1 cellular context compared by ENCODE assay signal in genomic region chr12:47271800-47272230, GRCh38.
TF ChIP-seq lines count a peak whose summit lies in the region.

No MANE protein-coding gene starts in this region.

TF ChIP-seq in K562, 482 proteins besides CTCF, POLR2A, EP300 and RAD21 (continued from another document and continues in another):
- TF ChIP-seq ZEB2 (IDR thresholded peaks at IDR 0.05) (no peak), NCOA4 (IDR thresholded peaks at IDR 0.05; ENCODE audit: partially characterized antibody) (no peak), ZZZ3 (IDR thresholded peaks at IDR 0.05) (no peak), GTF2B (IDR thresholded peaks at IDR 0.05; ENCODE audit: extremely low read depth, insufficient read length) (no peak), ZHX1 (conservative IDR thresholded peaks at IDR 0.05; ENCODE audit: low read length) (no peak), ZNF134 (CRISPR knock-in tag; conservative IDR thresholded peaks at IDR 0.05) (no peak), ELF2 (CRISPR knock-in tag; IDR thresholded peaks at IDR 0.05) (no peak), DPF2 (IDR thresholded peaks at IDR 0.05) (no peak), CGGBP1 (CRISPR knock-in tag; IDR thresholded peaks at IDR 0.05) (no peak), PBX2 (CRISPR knock-in tag; IDR thresholded peaks at IDR 0.05; ENCODE audit: low read depth) (no peak), PBX2 (tag; conservative IDR thresholded peaks at IDR 0.05; ENCODE audit: low read depth) (no peak), ZFX (CRISPR knock-in tag; IDR thresholded peaks at IDR 0.05) (no peak), SRSF7 (optimal IDR thresholded peaks at IDR 0.05; ENCODE audit: low read depth, low read length) (no peak), NFRKB (IDR thresholded peaks at IDR 0.05; ENCODE audit: low read depth) (peak; percentile 74), IRF2 (CRISPR knock-in tag; IDR thresholded peaks at IDR 0.05) (no peak), TEAD4 (IDR thresholded peaks at IDR 0.05; ENCODE audit: low read length) (no peak), TEAD4 (CRISPR knock-in tag; IDR thresholded peaks at IDR 0.05; ENCODE audit: borderline replicate concordance) (no peak), ZNF23 (CRISPR knock-in tag; IDR thresholded peaks at IDR 0.05) (no peak), VEZF1 (CRISPR knock-in tag; IDR thresholded peaks at IDR 0.05) (0 out of 2 replicates have a peak, but pooled peaks have one; percentile 4), MAFF (IDR thresholded peaks at IDR 0.05; ENCODE audit: low read length) (no peak), OTX1 (CRISPR knock-in tag; IDR thresholded peaks at IDR 0.05) (no peak), C11orf30 (IDR thresholded peaks at IDR 0.05; ENCODE audit: low read depth) (no peak), SETDB1 (IDR thresholded peaks at IDR 0.05; ENCODE audit: low read length) (no peak), CEBPB (tag; IDR thresholded peaks at IDR 0.05) (no peak), BCOR (IDR thresholded peaks at IDR 0.05) (no peak), FOXA3 (CRISPR knock-in tag; conservative IDR thresholded peaks at IDR 0.05 in 1 of 2, IDR thresholded peaks at IDR 0.05 in 1 of 2) (0 out of 4 replicates have a peak, but pooled peaks of 1 of the 2 experiments have one; percentile 54), CBX2 (IDR thresholded peaks at IDR 0.05; ENCODE audit: insufficient read depth, low read length, poor library complexity, severe bottlenecking) (no peak), THRA (IDR thresholded peaks at IDR 0.05) (no peak), ZNF589 (CRISPR knock-in tag; IDR thresholded peaks at IDR 0.05; ENCODE audit: low read depth) (0 out of 2 replicates have a peak, but pooled peaks have one; percentile 23), ZFPM2 (CRISPR knock-in tag; IDR thresholded peaks at IDR 0.05) (no peak), ZBTB11 (CRISPR knock-in tag; IDR thresholded peaks at IDR 0.05) (no peak), FOXK2 (conservative IDR thresholded peaks at IDR 0.05 in 1 of 2, IDR thresholded peaks at IDR 0.05 in 1 of 2; ENCODE audit: low read depth in 2 of 2) (peak; percentile 52 to 60; a peak in 2 of 4 replicates), CBFA2T3 (IDR thresholded peaks at IDR 0.05) (0 out of 2 replicates have a peak, but pooled peaks have one; percentile 27), CCAR2 (IDR thresholded peaks at IDR 0.05; ENCODE audit: low read depth, low read length) (no peak), CCNT2 (IDR thresholded peaks at IDR 0.05; ENCODE audit: borderline replicate concordance, extremely low read depth, insufficient read length, low read depth, low read length) (no peak), HDAC6 (IDR thresholded peaks at IDR 0.05; ENCODE audit: low read depth, low read length) (no peak), IFI16 (CRISPR knock-in tag; IDR thresholded peaks at IDR 0.05) (no peak), POLR2AphosphoS2 (IDR thresholded peaks at IDR 0.05; ENCODE audit: low read length) (no peak), NR2C1 (IDR thresholded peaks at IDR 0.05) (no peak), NR2C1 (tag; IDR thresholded peaks at IDR 0.05) (no peak), TARDBP (IDR thresholded peaks at IDR 0.05) (no peak), HNRNPL (IDR thresholded peaks at IDR 0.05; ENCODE audit: low read depth, low read length) (no peak), TAF7 (tag; IDR thresholded peaks at IDR 0.05) (no peak), ETS2 (tag; IDR thresholded peaks at IDR 0.05; ENCODE audit: borderline replicate concordance, poor library complexity, severe bottlenecking) (no peak), SMARCA5 (IDR thresholded peaks at IDR 0.05) (no peak), STAT5A (IDR thresholded peaks at IDR 0.05; ENCODE audit: borderline replicate concordance, low read length) (no peak), TCF3 (CRISPR knock-in tag; IDR thresholded peaks at IDR 0.05) (peak; percentile 22; the same call in 1 of the 2 replicates), CREB3L1 (IDR thresholded peaks at IDR 0.05; ENCODE audit: borderline replicate concordance, low read depth) (no peak), RFX5 (IDR thresholded peaks at IDR 0.05; ENCODE audit: low read depth, low read length) (no peak), FOSL1 (tag; conservative IDR thresholded peaks at IDR 0.05) (peak; percentile 9; the same call in 1 of the 2 replicates), NR3C1 (CRISPR knock-in tag; IDR thresholded peaks at IDR 0.05) (no peak), PHB2 (IDR thresholded peaks at IDR 0.05; ENCODE audit: low read depth) (no peak), EP400 (IDR thresholded peaks at IDR 0.05) (no peak), AFF4 (CRISPR knock-in tag; IDR thresholded peaks at IDR 0.05) (no peak)
